Comparison of ENCODE assay signal across 1 cellular context in genomic region chr16:4748682-4749411, GRCh38.
TF ChIP-seq lines count a peak whose summit lies in the region.

No MANE protein-coding gene starts in this region.

TF ChIP-seq in GM12878, 131 proteins besides CTCF, POLR2A, EP300 and RAD21:
- no peak for TF ChIP-seq SREBF2 (IDR thresholded peaks at IDR 0.05; ENCODE audit: low read length)
- TF ChIP-seq ZBTB4 (CRISPR knock-in tag; IDR thresholded peaks at IDR 0.05): no peak
- no peak for TF ChIP-seq CREM (IDR thresholded peaks at IDR 0.05; ENCODE audit: low read depth)
- no peak for TF ChIP-seq PML (IDR thresholded peaks at IDR 0.05; ENCODE audit: low read length)
- TF ChIP-seq USF2 (IDR thresholded peaks at IDR 0.05; ENCODE audit: borderline replicate concordance, low read depth, low read length): no peak
- no peak for TF ChIP-seq PKNOX1 (IDR thresholded peaks at IDR 0.05)
- TF ChIP-seq EGR1 (IDR thresholded peaks at IDR 0.05; ENCODE audit: borderline replicate concordance in 1 of 2, low read depth in 2 of 2, low read length in 2 of 2): no peak
- no peak for TF ChIP-seq ZNF622 (IDR thresholded peaks at IDR 0.05)
- no peak for TF ChIP-seq RAD51 (IDR thresholded peaks at IDR 0.05)
- no peak for TF ChIP-seq NKRF (conservative IDR thresholded peaks at IDR 0.05)
- no peak for TF ChIP-seq WRNIP1 (IDR thresholded peaks at IDR 0.05; ENCODE audit: borderline replicate concordance, low read depth, low read length)
- TF ChIP-seq HCFC1 (IDR thresholded peaks at IDR 0.05; ENCODE audit: low read length): no peak
- TF ChIP-seq SPI1 (IDR thresholded peaks at IDR 0.05; ENCODE audit: borderline replicate concordance, insufficient read depth, low read depth, low read length): no peak
- TF ChIP-seq TCF3 (IDR thresholded peaks at IDR 0.05; ENCODE audit: borderline replicate concordance, insufficient read depth, low read depth, low read length): no peak
- no peak for TF ChIP-seq RB1 (IDR thresholded peaks at IDR 0.05; ENCODE audit: borderline replicate concordance)
- TF ChIP-seq SKIL (IDR thresholded peaks at IDR 0.05; ENCODE audit: low read depth, poor library complexity, severe bottlenecking): no peak
- no peak for TF ChIP-seq EZH2 (IDR thresholded peaks at IDR 0.05; ENCODE audit: borderline replicate concordance, control insufficient read depth, low read depth, low read length)
- TF ChIP-seq TCF7 (IDR thresholded peaks at IDR 0.05; ENCODE audit: borderline replicate concordance): no peak
- TF ChIP-seq MTA3 (IDR thresholded peaks at IDR 0.05; ENCODE audit: borderline replicate concordance, low read length): no peak
